Comparison of ENCODE assay signal across 23 cellular contexts in the genomic region with DNA sequence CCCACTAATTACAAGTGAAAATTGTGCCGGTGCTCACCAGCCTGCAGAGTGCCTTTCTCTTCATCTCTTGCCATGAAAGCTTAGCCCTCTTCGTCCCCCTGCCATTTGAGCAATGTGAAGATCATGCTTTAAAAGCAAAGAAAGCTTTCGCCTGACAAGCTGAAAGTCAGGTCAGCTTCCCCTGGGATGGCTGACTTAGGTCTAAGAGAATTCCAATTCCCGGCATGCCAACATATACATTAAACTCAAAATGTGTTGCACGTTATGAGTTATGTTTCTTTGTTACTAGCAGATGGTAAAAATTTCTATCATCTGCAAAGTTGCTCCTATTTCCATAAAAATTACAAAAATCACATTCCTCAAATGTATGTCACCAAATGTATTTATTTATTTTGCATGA.
"Had no signal": no experiment of that assay in that cellular context is flagged by ENCODE, and none has a peak within 500 bp of the region (broad histone marks: within the 10 kb centered on the region; RNA-seq: fewer than 3 reads in every experiment).

No MANE protein-coding gene starts in this region.

- H3K4me1 Mint-ChIP-seq: activated CD4-positive, alpha-beta memory T cell treated with anti-CD3 and anti-CD28 coated beads, Interleukin-2, amount 10 ng/mL, durations not matched to agents 7 days and 5 days; activated naive CD8-positive, alpha-beta T cell treated with anti-CD3 and anti-CD28 coated beads, Interleukin-2, amount 10 ng/mL, durations not matched to agents 7 days and 5 days; natural killer cell had no signal

- H3K9me3 Mint-ChIP-seq: activated CD4-positive, alpha-beta memory T cell treated with anti-CD3 and anti-CD28 coated beads, Interleukin-2, amount 10 ng/mL, durations not matched to agents 7 days and 5 days; activated naive CD8-positive, alpha-beta T cell treated with anti-CD3 and anti-CD28 coated beads, Interleukin-2, amount 10 ng/mL, durations not matched to agents 7 days and 5 days; activated T-cell treated with anti-CD3 and anti-CD28 coated beads, Interleukin-2, amount 50 U/mL, for 72 hours; memory B cell; natural killer cell; stimulated activated naive CD8-positive, alpha-beta T cell treated with anti-CD3 and anti-CD28 coated beads, Interleukin-15, Interleukin-2, amounts not matched to agents 100 ng/mL and 50 ng/mL, for 24 hours had no signal

- H3K36me3 Mint-ChIP-seq: activated naive CD8-positive, alpha-beta T cell treated with anti-CD3 and anti-CD28 coated beads, Interleukin-2, amount 10 ng/mL, durations not matched to agents 7 days and 5 days; natural killer cell had no signal

- H3K9me3 ChIP-seq: esophagus muscularis mucosa, prostate gland, suprapubic skin had no signal

- H3K36me3 ChIP-seq: cardiac muscle cell, prostate gland, suprapubic skin had no signal

- H3K27me3 Mint-ChIP-seq: activated naive CD8-positive, alpha-beta T cell treated with anti-CD3 and anti-CD28 coated beads, Interleukin-2, amount 10 ng/mL, durations not matched to agents 7 days and 5 days; memory B cell; stimulated activated naive CD8-positive, alpha-beta T cell treated with anti-CD3 and anti-CD28 coated beads, Interleukin-15, Interleukin-2, amounts not matched to agents 100 ng/mL and 50 ng/mL, for 24 hours had no signal

- H3K27ac ChIP-seq: cardiac muscle cell, esophagus muscularis mucosa, prostate gland, suprapubic skin had no signal

- DNase-seq: activated CD4-positive, alpha-beta memory T cell treated with anti-CD3 and anti-CD28 coated beads, Interleukin-2, amount 10 ng/mL, durations not matched to agents 7 days and 5 days; activated CD4-positive, alpha-beta T cell treated with anti-CD3 and anti-CD28 coated beads for 4 hours; activated gamma-delta T cell treated with Interleukin-2 at 50 U/mL for 16 hours; activated naive CD8-positive, alpha-beta T cell treated with anti-CD3 and anti-CD28 coated beads, Interleukin-2, amount 10 ng/mL, durations not matched to agents 7 days and 5 days; activated T-cell treated with anti-CD3 and anti-CD28 coated beads, Interleukin-2, amount 50 U/mL, for 72 hours; aorta; foreskin melanocyte; head of caudate nucleus; kidney glomerular epithelial cell; left ventricle myocardium superior; natural killer cell; occipital lobe; right cardiac atrium; small intestine; stimulated activated CD4-positive, alpha-beta T cell treated with anti-CD3 and anti-CD28 coated beads, Interleukin-4, amount 100 ng/mL, for 4 hours; stimulated activated CD8-positive, alpha-beta memory T cell treated with anti-CD3 and anti-CD28 coated beads, Interleukin-4, amount 100 ng/mL, for 48 hours; T-helper 2 cell had no signal

- H3K27ac Mint-ChIP-seq: activated CD4-positive, alpha-beta memory T cell treated with anti-CD3 and anti-CD28 coated beads, Interleukin-2, amount 10 ng/mL, durations not matched to agents 7 days and 5 days; activated naive CD8-positive, alpha-beta T cell treated with anti-CD3 and anti-CD28 coated beads, Interleukin-2, amount 10 ng/mL, durations not matched to agents 7 days and 5 days; activated T-cell treated with anti-CD3 and anti-CD28 coated beads, Interleukin-2, amount 50 U/mL, for 72 hours; memory B cell; natural killer cell; stimulated activated naive CD8-positive, alpha-beta T cell treated with anti-CD3 and anti-CD28 coated beads, Interleukin-15, Interleukin-2, amounts not matched to agents 100 ng/mL and 50 ng/mL, for 24 hours had no signal

- H3K4me1 ChIP-seq: prostate gland, suprapubic skin had no signal

- H3K27me3 ChIP-seq: cardiac muscle cell, esophagus muscularis mucosa, suprapubic skin had no signal

- H3K4me3 Mint-ChIP-seq: activated CD4-positive, alpha-beta memory T cell treated with anti-CD3 and anti-CD28 coated beads, Interleukin-2, amount 10 ng/mL, durations not matched to agents 7 days and 5 days; activated naive CD8-positive, alpha-beta T cell treated with anti-CD3 and anti-CD28 coated beads, Interleukin-2, amount 10 ng/mL, durations not matched to agents 7 days and 5 days; activated T-cell treated with anti-CD3 and anti-CD28 coated beads, Interleukin-2, amount 50 U/mL, for 72 hours; memory B cell; natural killer cell; stimulated activated naive CD8-positive, alpha-beta T cell treated with anti-CD3 and anti-CD28 coated beads, Interleukin-15, Interleukin-2, amounts not matched to agents 100 ng/mL and 50 ng/mL, for 24 hours had no signal

- H3K4me3 ChIP-seq: cardiac muscle cell, esophagus muscularis mucosa, prostate gland, suprapubic skin had no signal

- ATAC-seq: activated T-cell treated with anti-CD3 and anti-CD28 coated beads, Interleukin-2, amount 50 U/mL, for 72 hours; left ventricle myocardium superior; natural killer cell had no signal
